In the genomic region with DNA sequence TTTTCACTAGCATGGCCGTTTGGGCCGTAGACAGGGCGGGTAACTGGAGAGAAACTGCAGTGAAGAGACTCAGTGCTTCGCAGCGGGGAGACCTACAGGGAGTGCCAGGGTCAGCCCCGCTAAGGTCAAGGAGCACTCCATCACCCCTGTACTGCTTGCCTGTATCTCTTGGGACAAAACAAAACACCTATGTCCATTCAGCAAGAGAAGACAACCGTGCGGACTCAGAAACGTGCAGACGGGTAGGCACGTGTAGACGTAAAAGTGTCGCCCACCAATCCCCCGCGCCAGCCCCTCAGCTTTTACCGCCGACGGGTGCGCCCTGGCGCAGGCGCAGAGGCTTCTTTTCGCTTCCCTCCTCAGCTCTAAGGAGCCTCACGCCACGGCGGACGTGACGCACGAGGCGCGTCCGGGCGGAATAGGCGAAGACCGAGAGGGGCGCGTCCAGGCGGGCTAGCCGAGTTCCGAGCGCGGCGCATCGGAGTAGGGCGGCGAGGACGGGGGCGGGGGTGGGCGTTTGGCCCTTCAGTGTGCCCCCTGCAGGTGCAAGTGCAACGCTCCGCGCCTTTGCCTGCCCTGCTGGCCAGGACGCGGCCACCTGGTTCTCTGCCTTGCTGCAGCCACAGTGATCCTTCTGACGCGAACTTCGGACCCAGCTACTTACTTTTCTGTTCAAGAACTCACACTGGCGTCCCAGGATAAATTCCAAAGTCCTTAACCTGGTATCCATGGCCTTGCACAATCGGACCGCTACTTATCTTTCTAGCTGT, we compare ENCODE assay signal across 8 cellular contexts.
DNase-seq lines count a peak whose midpoint lies in the region; ATAC-seq and TF ChIP-seq lines count a peak whose summit lies in the region.

No MANE protein-coding gene starts in this region.

- H3K4me1 ChIP-seq in mucosa of stomach (ENCODE audit: control insufficient read depth, insufficient read depth, low read length): peaks cover 15% of the 10 kb centered on the region

- H3K27me3 ChIP-seq in mucosa of stomach (ENCODE audit: control insufficient read depth, insufficient read depth, low read length): no peaks in the 10 kb centered on the region

- peak; percentile 97 for DNase-seq in DMS79 (lab: John Stamatoyannopoulos, UW)
- peak; percentile 98 for DNase-seq in OCI-M1 (lab: John Stamatoyannopoulos, UW)
- DNase-seq in activated T-cell treated with anti-CD3 and anti-CD28 coated beads, Interleukin-2, amount 50 U/mL, for 1 hour: peak; percentile 94
- peak; percentile 98 for DNase-seq in erythroblast (lab: John Stamatoyannopoulos, UW)
- peak; percentile 96 for DNase-seq in stimulated activated CD8-positive, alpha-beta memory T cell treated with anti-CD3 and anti-CD28 coated beads, Interleukin-4, amount 100 ng/mL, for 48 hours

- H3K9me3 ChIP-seq in mucosa of stomach (ENCODE audit: control insufficient read depth, low read length): no peaks in the 10 kb centered on the region

- ATAC-seq in GM21619 (IDR thresholded peaks at IDR 0.05; ENCODE audit: unreplicated experiment): peak; percentile 56

- peak; percentile 96 for TF ChIP-seq POLR2A in erythroblast (IDR thresholded peaks at IDR 0.05; ENCODE audit: low read length)

- H3K9ac ChIP-seq in mucosa of stomach (ENCODE audit: low read length): peak overlapping the region; percentile 84

- H3K4me3 ChIP-seq in mucosa of stomach (ENCODE audit: low read length): peak overlapping the region; percentile 81

- TF ChIP-seq EP300 in Ishikawa (IDR thresholded peaks at IDR 0.05; ENCODE audit: borderline replicate concordance): no peak

- no peak; the same call in 1 of the 2 replicates for TF ChIP-seq RAD21 in Ishikawa (IDR thresholded peaks at IDR 0.05; ENCODE audit: low read depth)

- H3K36me3 ChIP-seq in mucosa of stomach (ENCODE audit: control insufficient read depth, insufficient read depth, low read length): no peaks in the 10 kb centered on the region

TF ChIP-seq in Ishikawa, 13 proteins besides CTCF, POLR2A, EP300 and RAD21:
- TF ChIP-seq, protein P1, sequence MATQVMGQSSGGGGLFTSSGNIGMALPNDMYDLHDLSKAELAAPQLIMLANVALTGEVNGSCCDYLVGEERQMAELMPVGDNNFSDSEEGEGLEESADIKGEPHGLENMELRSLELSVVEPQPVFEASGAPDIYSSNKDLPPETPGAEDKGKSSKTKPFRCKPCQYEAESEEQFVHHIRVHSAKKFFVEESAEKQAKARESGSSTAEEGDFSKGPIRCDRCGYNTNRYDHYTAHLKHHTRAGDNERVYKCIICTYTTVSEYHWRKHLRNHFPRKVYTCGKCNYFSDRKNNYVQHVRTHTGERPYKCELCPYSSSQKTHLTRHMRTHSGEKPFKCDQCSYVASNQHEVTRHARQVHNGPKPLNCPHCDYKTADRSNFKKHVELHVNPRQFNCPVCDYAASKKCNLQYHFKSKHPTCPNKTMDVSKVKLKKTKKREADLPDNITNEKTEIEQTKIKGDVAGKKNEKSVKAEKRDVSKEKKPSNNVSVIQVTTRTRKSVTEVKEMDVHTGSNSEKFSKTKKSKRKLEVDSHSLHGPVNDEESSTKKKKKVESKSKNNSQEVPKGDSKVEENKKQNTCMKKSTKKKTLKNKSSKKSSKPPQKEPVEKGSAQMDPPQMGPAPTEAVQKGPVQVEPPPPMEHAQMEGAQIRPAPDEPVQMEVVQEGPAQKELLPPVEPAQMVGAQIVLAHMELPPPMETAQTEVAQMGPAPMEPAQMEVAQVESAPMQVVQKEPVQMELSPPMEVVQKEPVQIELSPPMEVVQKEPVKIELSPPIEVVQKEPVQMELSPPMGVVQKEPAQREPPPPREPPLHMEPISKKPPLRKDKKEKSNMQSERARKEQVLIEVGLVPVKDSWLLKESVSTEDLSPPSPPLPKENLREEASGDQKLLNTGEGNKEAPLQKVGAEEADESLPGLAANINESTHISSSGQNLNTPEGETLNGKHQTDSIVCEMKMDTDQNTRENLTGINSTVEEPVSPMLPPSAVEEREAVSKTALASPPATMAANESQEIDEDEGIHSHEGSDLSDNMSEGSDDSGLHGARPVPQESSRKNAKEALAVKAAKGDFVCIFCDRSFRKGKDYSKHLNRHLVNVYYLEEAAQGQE (IDR thresholded peaks at IDR 0.05; ENCODE audit: low read depth): no peak
- TF ChIP-seq TAF1 (IDR thresholded peaks at IDR 0.05; ENCODE audit: low read depth) (peak; percentile 81), EGR1 (IDR thresholded peaks at IDR 0.05) (peak; percentile 88), YY1 (IDR thresholded peaks at IDR 0.05; ENCODE audit: low read depth) (peak; percentile 86), ZBTB7A (IDR thresholded peaks at IDR 0.05; ENCODE audit: low read depth) (peak; percentile 91), FOXM1 (IDR thresholded peaks at IDR 0.05; ENCODE audit: borderline replicate concordance, low read depth) (no peak; the same call in 1 of the 2 replicates), TCF12 (IDR thresholded peaks at IDR 0.05; ENCODE audit: low read depth) (peak; percentile 78), TEAD4 (IDR thresholded peaks at IDR 0.05) (no peak), CEBPB (IDR thresholded peaks at IDR 0.05) (peak; percentile 52), CREB1 (IDR thresholded peaks at IDR 0.05; ENCODE audit: low read depth) (peak; percentile 92), NFIC (IDR thresholded peaks at IDR 0.05) (0 out of 2 replicates have a peak, but pooled peaks have one; percentile 22)
- TF ChIP-seq, protein P2, sequence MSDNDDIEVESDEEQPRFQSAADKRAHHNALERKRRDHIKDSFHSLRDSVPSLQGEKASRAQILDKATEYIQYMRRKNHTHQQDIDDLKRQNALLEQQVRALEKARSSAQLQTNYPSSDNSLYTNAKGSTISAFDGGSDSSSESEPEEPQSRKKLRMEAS (IDR thresholded peaks at IDR 0.05): peak; percentile 92
- TF ChIP-seq, protein P3, sequence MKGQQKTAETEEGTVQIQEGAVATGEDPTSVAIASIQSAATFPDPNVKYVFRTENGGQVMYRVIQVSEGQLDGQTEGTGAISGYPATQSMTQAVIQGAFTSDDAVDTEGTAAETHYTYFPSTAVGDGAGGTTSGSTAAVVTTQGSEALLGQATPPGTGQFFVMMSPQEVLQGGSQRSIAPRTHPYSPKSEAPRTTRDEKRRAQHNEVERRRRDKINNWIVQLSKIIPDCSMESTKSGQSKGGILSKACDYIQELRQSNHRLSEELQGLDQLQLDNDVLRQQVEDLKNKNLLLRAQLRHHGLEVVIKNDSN (IDR thresholded peaks at IDR 0.05): no peak; the same call in 1 of the 2 replicates
TF ChIP-seq in Ishikawa: peak in this region for 9.

Comparison
In these comparisons a context has a peak if more than half of its experiments do, and no peak if none do; other contexts are left out.
1. Peak in every context shown above with its lines: DNase-seq, ATAC-seq and H3K4me3 ChIP-seq.